ENCODE assay signal across 1 cellular context in the genomic region with DNA sequence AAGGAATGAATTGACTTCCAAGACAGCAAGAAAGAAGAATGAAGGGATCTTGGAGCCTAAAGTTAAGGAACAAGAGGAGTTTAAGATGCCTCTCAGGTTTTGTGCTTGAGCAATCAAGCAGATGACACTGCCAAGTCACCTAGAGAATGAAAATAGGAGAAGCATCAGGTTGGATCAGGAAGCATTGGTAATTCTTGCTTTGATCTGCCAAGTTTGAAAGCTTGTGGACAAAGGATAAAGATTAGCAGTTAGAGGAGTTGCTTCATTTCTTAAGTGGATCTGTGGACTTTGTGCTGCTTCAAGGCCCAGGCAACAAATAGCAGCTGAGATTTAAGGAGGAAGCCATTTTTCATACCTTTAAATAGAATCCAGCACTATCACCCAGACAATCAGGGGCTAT.
TF ChIP-seq lines count a peak whose summit lies in the region.

No MANE protein-coding gene starts in this region.

TF ChIP-seq in HCT116, 20 proteins besides CTCF, POLR2A, EP300 and RAD21 (continued from another document):
- TF ChIP-seq, protein P1, sequence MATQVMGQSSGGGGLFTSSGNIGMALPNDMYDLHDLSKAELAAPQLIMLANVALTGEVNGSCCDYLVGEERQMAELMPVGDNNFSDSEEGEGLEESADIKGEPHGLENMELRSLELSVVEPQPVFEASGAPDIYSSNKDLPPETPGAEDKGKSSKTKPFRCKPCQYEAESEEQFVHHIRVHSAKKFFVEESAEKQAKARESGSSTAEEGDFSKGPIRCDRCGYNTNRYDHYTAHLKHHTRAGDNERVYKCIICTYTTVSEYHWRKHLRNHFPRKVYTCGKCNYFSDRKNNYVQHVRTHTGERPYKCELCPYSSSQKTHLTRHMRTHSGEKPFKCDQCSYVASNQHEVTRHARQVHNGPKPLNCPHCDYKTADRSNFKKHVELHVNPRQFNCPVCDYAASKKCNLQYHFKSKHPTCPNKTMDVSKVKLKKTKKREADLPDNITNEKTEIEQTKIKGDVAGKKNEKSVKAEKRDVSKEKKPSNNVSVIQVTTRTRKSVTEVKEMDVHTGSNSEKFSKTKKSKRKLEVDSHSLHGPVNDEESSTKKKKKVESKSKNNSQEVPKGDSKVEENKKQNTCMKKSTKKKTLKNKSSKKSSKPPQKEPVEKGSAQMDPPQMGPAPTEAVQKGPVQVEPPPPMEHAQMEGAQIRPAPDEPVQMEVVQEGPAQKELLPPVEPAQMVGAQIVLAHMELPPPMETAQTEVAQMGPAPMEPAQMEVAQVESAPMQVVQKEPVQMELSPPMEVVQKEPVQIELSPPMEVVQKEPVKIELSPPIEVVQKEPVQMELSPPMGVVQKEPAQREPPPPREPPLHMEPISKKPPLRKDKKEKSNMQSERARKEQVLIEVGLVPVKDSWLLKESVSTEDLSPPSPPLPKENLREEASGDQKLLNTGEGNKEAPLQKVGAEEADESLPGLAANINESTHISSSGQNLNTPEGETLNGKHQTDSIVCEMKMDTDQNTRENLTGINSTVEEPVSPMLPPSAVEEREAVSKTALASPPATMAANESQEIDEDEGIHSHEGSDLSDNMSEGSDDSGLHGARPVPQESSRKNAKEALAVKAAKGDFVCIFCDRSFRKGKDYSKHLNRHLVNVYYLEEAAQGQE (IDR thresholded peaks at IDR 0.05; ENCODE audit: low read depth), result no peak
- TF ChIP-seq YY1 (IDR thresholded peaks at IDR 0.05; ENCODE audit: extremely low read depth, insufficient replicate concordance, low read depth, low read length) (no peak), CBX3 (IDR thresholded peaks at IDR 0.05; ENCODE audit: low read depth) (0 out of 2 replicates have a peak, but pooled peaks have one; percentile 13), CEBPB (IDR thresholded peaks at IDR 0.05; ENCODE audit: low read depth) (peak; percentile 40; the same call in 1 of the 2 replicates), FOSL1 (IDR thresholded peaks at IDR 0.05; ENCODE audit: low read depth) (no peak)
TF ChIP-seq in HCT116: peak in this region for 3.
